In the genomic region with DNA sequence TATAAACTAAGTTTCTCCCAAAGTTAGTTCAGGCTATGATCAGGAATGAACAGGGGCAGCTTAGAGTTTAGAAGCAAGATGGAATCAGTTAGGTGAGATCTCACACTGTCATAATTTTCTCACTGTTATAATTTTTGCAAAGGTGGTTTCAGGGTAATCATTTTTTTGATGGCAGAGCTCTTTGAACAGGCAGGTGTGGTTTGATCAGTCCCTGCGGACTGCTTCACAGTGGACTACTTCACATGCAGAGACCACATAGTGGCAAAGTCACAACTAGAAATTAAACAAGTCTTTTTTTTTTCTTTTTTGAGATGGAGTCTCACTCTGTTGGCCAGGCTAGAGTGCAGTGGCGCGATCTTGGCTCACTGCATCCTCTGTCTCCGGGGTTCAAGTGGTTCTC, we compare ENCODE assay signal across 35 cellular contexts. TPM values are rescaled to one million over a fixed set of nuclear protein-coding genes. Genes with fewer than 3 reads are reported as not detected.
"Had no signal": no experiment of that assay in that cellular context is flagged by ENCODE, and none has a peak within 500 bp of the region (broad histone marks: within the 10 kb centered on the region; RNA-seq: fewer than 3 reads in every experiment).

No MANE protein-coding gene starts in this region.

- H3K4me3 ChIP-seq: PC-9, SJCRH30, SK-N-MC had no signal

- H3K27ac ChIP-seq: KMS-11, PC-9, RWPE1, SJCRH30, SK-N-MC had no signal

- H3K4me2 ChIP-seq: KMS-11, PC-9 had no signal

- H3K36me3 ChIP-seq: SJCRH30 had no signal

- ATAC-seq: Panc1, Right ventricle myocardium inferior, SK-N-SH treated with all-trans-retinoic acid at 6 μM for 48 hours had no signal

- FAIRE-seq: RCC 7860 had no signal

- DNase-seq: Karpas-422, MM.1S, MV-4-11, NCI-H1092, NCI-H1105, NCI-H1417 treated with DMSO at 0.1 percent for 48 hours, NCI-H1436 treated with DMSO at 0.1 percent for 48 hours, NCI-H187, NCI-H1930, NCI-H2029 treated with DMSO at 0.1 percent for 48 hours, NCI-H2081 treated with DMSO at 0.1 percent for 48 hours, NCI-H2107, NCI-H2171, NCI-H226, NCI-H446 treated with DMSO at 0.1 percent for 48 hours, NCI-H510A, NCI-H526, NCI-H69, NCI-H748 treated with DMSO at 0.1 percent for 48 hours, NCI-H82, PC-9, SHP77, SIG-M5 had no signal

- H2AFZ ChIP-seq: PC-9 had no signal

- H3K9ac ChIP-seq: KMS-11 had no signal

- H3K27me3 ChIP-seq: SJCRH30 had no signal

- H3K9me3 ChIP-seq: SJCRH30 had no signal

RNA-seq across cellular contexts. Expression of a gene that starts 6.8 kb away (rescaled TPM):
- total RNA-seq: LHCN-M2, MCF 10A, PC-9, Right ventricle myocardium inferior, RPMI7951, SK-MEL-5 had no signal
